23 cellular contexts compared by ENCODE assay signal in the genomic region with DNA sequence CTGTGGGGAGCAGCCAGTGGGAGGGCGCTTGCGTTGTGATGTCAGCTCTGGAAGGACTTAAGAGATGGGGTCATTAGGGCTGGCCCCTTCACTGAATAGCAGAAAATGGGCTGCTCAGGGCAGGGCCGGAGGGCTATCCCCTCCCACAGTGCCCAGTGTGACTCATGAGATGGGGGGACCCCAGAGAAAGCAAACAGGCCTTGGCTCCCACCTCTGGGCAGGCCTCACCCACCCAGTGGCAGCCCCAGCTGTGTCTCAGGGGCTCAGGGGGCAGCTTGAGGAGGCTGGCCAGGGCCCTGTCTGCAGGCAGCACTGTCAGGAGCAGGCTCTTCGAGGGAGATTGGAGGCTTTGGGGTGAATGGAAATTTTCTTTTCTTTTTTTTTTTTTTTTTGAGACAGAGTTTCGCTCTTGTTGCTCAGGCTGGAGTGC.
A peak's percentile ranks its signal among the peaks of the same experiment; 100 is the strongest.
DNase-seq lines count a peak whose midpoint lies in the region; ATAC-seq lines count a peak whose summit lies in the region.
"Had no signal": no experiment of that assay in that cellular context is flagged by ENCODE, and none has a peak within 500 bp of the region (broad histone marks: within the 10 kb centered on the region; RNA-seq: fewer than 3 reads in every experiment).

No MANE protein-coding gene starts in this region.

- CTCF ChIA-PET in activated CD8-positive, alpha-beta T cell treated with anti-CD3 and anti-CD28 coated beads, Interleukin-2, amount 10 ng/mL, durations not matched to agents 7 days and 5 days (lab: Charles Lee) = interaction anchor here (1.1 to 2.5 kb wide), 3 partner anchors 8 to 106 kb away, joined by 3 to 23 read pairs (median 4); no protein-coding TSS in a partner anchor

- no peaks in the 10 kb centered on the region for H3K9me3 Mint-ChIP-seq in activated CD8-positive, alpha-beta T cell treated with anti-CD3 and anti-CD28 coated beads, Interleukin-2, amount 10 ng/mL, durations not matched to agents 7 days and 5 days (ENCODE audit: insufficient read depth)
- H3K9me3 Mint-ChIP-seq: central memory CD8-positive, alpha-beta T cell; naive thymus-derived CD4-positive, alpha-beta T cell; type B pancreatic cell had no signal

- peaks cover 34% of the 10 kb centered on the region for H3K4me1 Mint-ChIP-seq in activated CD8-positive, alpha-beta T cell treated with anti-CD3 and anti-CD28 coated beads, Interleukin-2, amount 10 ng/mL, durations not matched to agents 7 days and 5 days (ENCODE audit: low read depth)

- peak overlapping the region; percentile 92 for H3K27ac Mint-ChIP-seq in activated CD8-positive, alpha-beta T cell treated with anti-CD3 and anti-CD28 coated beads, Interleukin-2, amount 10 ng/mL, durations not matched to agents 7 days and 5 days
- H3K27ac Mint-ChIP-seq: type B pancreatic cell had no signal

- H3K4me3 Mint-ChIP-seq in activated CD8-positive, alpha-beta T cell treated with anti-CD3 and anti-CD28 coated beads, Interleukin-2, amount 10 ng/mL, durations not matched to agents 7 days and 5 days = no peak overlapping the region
- H3K4me3 Mint-ChIP-seq: type B pancreatic cell had no signal

- peak; percentile 59 for DNase-seq in H7
- no peak for DNase-seq in activated CD8-positive, alpha-beta T cell treated with anti-CD3 and anti-CD28 coated beads, Interleukin-2, amount 10 ng/mL, durations not matched to agents 7 days and 5 days
- DNase-seq in mesenteric fat pad (ENCODE audit: low spot score) = peak; percentile 78
- no peak for DNase-seq in putamen (ENCODE audit: low spot score)
- no peak for DNase-seq in stimulated activated CD4-positive, alpha-beta T cell treated with anti-CD3 and anti-CD28 coated beads, Interleukin-4, amount 100 ng/mL, for 24 hours
- no peak for DNase-seq in SIG-M5 treated with dmso at 0.1 percent for 504 hours (lab: John Stamatoyannopoulos, UW; ENCODE audit: unreplicated experiment)
- DNase-seq: activated CD4-positive, CD25-positive, alpha-beta regulatory T cell; activated gamma-delta T cell treated with Interleukin-2 at 50 U/mL for 16 hours; BE2C; Caco-2; erythroblast; foreskin melanocyte; mammary epithelial cell; NCI-H2081 treated with DMSO at 0.1 percent for 48 hours; stomach; T1000 had no signal

- no peaks in the 10 kb centered on the region for H3K27me3 ChIP-seq in H7 (ENCODE audit: control insufficient read depth, insufficient read depth, low read length)
- H3K27me3 ChIP-seq: BE2C, stomach had no signal

- H3K36me3 ChIP-seq in H7 (replicated peaks; ENCODE audit: control insufficient read depth, insufficient read depth, low read length) = no peaks in the 10 kb centered on the region
- H3K36me3 ChIP-seq: BE2C, stomach had no signal

- H3K4me3 ChIP-seq in H7 (ENCODE audit: insufficient read depth, low read depth, low read length) = no peak overlapping the region
- H3K4me3 ChIP-seq: SK-N-MC, stomach had no signal

- POLR2A ChIA-PET in activated CD8-positive, alpha-beta T cell treated with anti-CD3 and anti-CD28 coated beads, Interleukin-2, amount 10 ng/mL, durations not matched to agents 7 days and 5 days (lab: Charles Lee) = no interaction called here

- no peaks in the 10 kb centered on the region for H3K36me3 Mint-ChIP-seq in activated CD8-positive, alpha-beta T cell treated with anti-CD3 and anti-CD28 coated beads, Interleukin-2, amount 10 ng/mL, durations not matched to agents 7 days and 5 days (ENCODE audit: low read depth)
- H3K36me3 Mint-ChIP-seq: naive thymus-derived CD4-positive, alpha-beta T cell; type B pancreatic cell had no signal

- H3K27me3 Mint-ChIP-seq in activated CD8-positive, alpha-beta T cell treated with anti-CD3 and anti-CD28 coated beads, Interleukin-2, amount 10 ng/mL, durations not matched to agents 7 days and 5 days (ENCODE audit: low read depth) = no peaks in the 10 kb centered on the region
- H3K27me3 Mint-ChIP-seq: central memory CD8-positive, alpha-beta T cell; naive thymus-derived CD4-positive, alpha-beta T cell; type B pancreatic cell had no signal

- ATAC-seq in GM18861 (IDR thresholded peaks at IDR 0.05; ENCODE audit: unreplicated experiment) = peak; percentile 7
- ATAC-seq in activated CD8-positive, alpha-beta T cell treated with anti-CD3 and anti-CD28 coated beads, Interleukin-2, amount 10 ng/mL, durations not matched to agents 7 days and 5 days = peak; percentile 34
- ATAC-seq: HCT116; HepG2; naive thymus-derived CD4-positive, alpha-beta T cell had no signal

Comparison
In these comparisons a context has a peak if more than half of its experiments do, and no peak if none do; other contexts are left out.
1. DNase-seq: peak in H7 (single experiment) and mesenteric fat pad (single experiment); none in activated CD8-positive, alpha-beta T cell treated with anti-CD3 and anti-CD28 coated beads, Interleukin-2, amount 10 ng/mL, durations not matched to agents 7 days and 5 days (single experiment), putamen (single experiment), stimulated activated CD4-positive, alpha-beta T cell treated with anti-CD3 and anti-CD28 coated beads, Interleukin-4, amount 100 ng/mL, for 24 hours (single experiment) and SIG-M5 treated with dmso at 0.1 percent for 504 hours (single experiment).